ENCODE assay signal across 10 cellular contexts in the genomic region with DNA sequence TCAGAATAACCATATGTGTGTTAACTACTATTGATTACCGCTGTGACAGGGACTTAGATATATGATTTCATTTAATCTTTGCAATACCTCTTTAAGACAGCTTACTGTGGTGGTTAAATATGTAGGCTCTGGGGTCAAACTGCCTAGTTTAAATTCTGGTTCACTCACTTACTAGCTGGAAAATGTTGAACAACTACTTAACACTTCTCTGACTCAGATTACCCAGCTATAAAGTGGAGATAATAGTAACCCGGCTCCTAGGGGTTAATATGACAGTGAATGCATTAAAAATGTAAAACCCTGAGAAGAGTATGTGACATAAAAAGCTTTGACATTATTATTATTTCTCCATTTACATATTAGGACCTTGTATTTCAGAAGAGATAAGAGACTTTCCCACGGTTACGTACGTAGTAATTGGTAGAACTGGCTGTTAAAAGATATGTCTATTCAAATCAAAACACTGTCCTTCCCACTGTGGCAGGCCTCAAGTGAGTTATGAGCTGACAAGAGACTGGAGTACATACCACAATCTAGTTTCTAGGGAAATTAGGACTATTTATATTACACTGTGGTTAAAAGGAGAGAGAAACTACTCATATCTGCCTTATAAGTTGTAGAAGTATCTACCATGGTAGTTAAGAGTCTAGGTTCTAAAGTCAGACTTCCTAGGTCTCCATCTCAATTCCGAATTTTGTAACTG. TPM values are rescaled to one million over a fixed set of nuclear protein-coding genes. Genes with fewer than 3 reads are reported as not detected.
A peak's percentile ranks its signal among the peaks of the same experiment; 100 is the strongest.
DNase-seq lines count a peak whose midpoint lies in the region; ATAC-seq and TF ChIP-seq lines count a peak whose summit lies in the region.
"Had no signal": no experiment of that assay in that cellular context is flagged by ENCODE, and none has a peak within 500 bp of the region (broad histone marks: within the 10 kb centered on the region; RNA-seq: fewer than 3 reads in every experiment).

No MANE protein-coding gene starts in this region.

- ATAC-seq in GM18868 (IDR thresholded peaks at IDR 0.05; ENCODE audit: unreplicated experiment), result peak; percentile 83
- ATAC-seq in GM21390 (IDR thresholded peaks at IDR 0.05; ENCODE audit: unreplicated experiment), result peak; percentile 79
- ATAC-seq in HG03103 (IDR thresholded peaks at IDR 0.05; ENCODE audit: low read depth, unreplicated experiment), result peak; percentile 68
- ATAC-seq: gastroesophageal sphincter had no signal

- H3K4me1 ChIP-seq in fibroblast of lung (ENCODE audit: control insufficient read depth, extremely low read depth, insufficient read depth, low read length) (peaks cover 2% of the 10 kb centered on the region), right atrium auricular region (peaks cover 0 to 2% of the 10 kb centered on the region in 2 donors)

- H3K27me3 ChIP-seq in fibroblast of lung (ENCODE audit: control insufficient read depth, insufficient read depth, low read length), result no peaks in the 10 kb centered on the region
- H3K27me3 ChIP-seq in right atrium auricular region, result no peaks in the 10 kb centered on the region
- H3K27me3 ChIP-seq: gastroesophageal sphincter had no signal

- H3K36me3 ChIP-seq in fibroblast of lung (ENCODE audit: control insufficient read depth, insufficient read depth, low read length) (no peaks in the 10 kb centered on the region), right atrium auricular region (no peaks in the 10 kb centered on the region)
- H3K36me3 ChIP-seq: gastroesophageal sphincter had no signal

- H3K27ac ChIP-seq in fibroblast of lung (ENCODE audit: insufficient read depth, low read length) (no peak overlapping the region), right atrium auricular region (no peak overlapping the region)

- TF ChIP-seq CTCF in fibroblast of lung (conservative IDR thresholded peaks at IDR 0.05 in 1 of 2, IDR thresholded peaks at IDR 0.05 in 1 of 2; ENCODE audit: low read depth in 1 of 2, low read length in 2 of 2), result no peak
- no peak for TF ChIP-seq CTCF in right atrium auricular region (IDR thresholded peaks at IDR 0.05)

- H2AFZ ChIP-seq in fibroblast of lung (ENCODE audit: low read length), result no peak overlapping the region

- no peak overlapping the region for H3K4me2 ChIP-seq in fibroblast of lung (ENCODE audit: extremely low read depth, insufficient read depth, low read length)

- H3K9ac ChIP-seq in fibroblast of lung (ENCODE audit: insufficient read depth, low read length), result no peak overlapping the region

- DNase-seq in fibroblast of lung (ENCODE audit: low read depth in 2 of 2) (peak; percentile 34 to 39), right atrium auricular region (ENCODE audit: low spot score) (no peak), NCI-H2171 (lab: John Stamatoyannopoulos, UW) (no peak), cerebellar cortex (ENCODE audit: low spot score) (no peak)
- DNase-seq in stimulated activated naive CD4-positive, alpha-beta T cell (lab: John Stamatoyannopoulos, UW), result no peak
- DNase-seq: GF-D8 had no signal

- H3K9me3 ChIP-seq in fibroblast of lung (ENCODE audit: control insufficient read depth, insufficient read depth, low read depth, low read length) (no peaks in the 10 kb centered on the region), right atrium auricular region (no peaks in the 10 kb centered on the region)
- H3K9me3 ChIP-seq: gastroesophageal sphincter had no signal

- H4K20me1 ChIP-seq in fibroblast of lung (ENCODE audit: control insufficient read depth, extremely low read depth, insufficient read depth, low read length), result no peaks in the 10 kb centered on the region

- H3K79me2 ChIP-seq in fibroblast of lung (ENCODE audit: control insufficient read depth, insufficient read depth, low read length), result no peaks in the 10 kb centered on the region

- H3K4me3 ChIP-seq in fibroblast of lung (replicated peaks in 1 of 4; ENCODE audit: control extremely low read depth in 1 of 4, insufficient read depth in 1 of 4, low read depth in 3 of 4, low read length in 4 of 4) (no peak overlapping the region), right atrium auricular region (no peak overlapping the region)
- H3K4me3 ChIP-seq: gastroesophageal sphincter had no signal

RNA-seq across cellular contexts. Expression of a gene that starts 4.4 kb away (rescaled TPM):
- total RNA-seq in fibroblast of lung (9.0 and 13.4 TPM in 2 replicates), right atrium auricular region (10 to 100 TPM in 1 of 2 donors, 1 to 10 TPM in 1; 7.3 to 45.5 TPM)
- 14.5 and 23.3 TPM in 2 replicates for polyA plus RNA-seq in fibroblast of lung
- polyA plus RNA-seq in fibroblast of lung (2012), result 10.3 and 14.3 TPM in 2 replicates
- polyA minus RNA-seq in fibroblast of lung (ENCODE audit: low replicate concordance), result 8.1 and 13.2 TPM in 2 replicates

Comparison
In these comparisons a context has a peak if more than half of its experiments do, and no peak if none do; other contexts are left out.
1. DNase-seq: peak in fibroblast of lung (2 of 2); none in right atrium auricular region (single experiment), stimulated activated naive CD4-positive, alpha-beta T cell (0 of 6), NCI-H2171 (single experiment) and cerebellar cortex (single experiment).
2. Peak in every context shown above with its lines, with median percentiles within 50 percentile points of each other: ATAC-seq.